4 cellular contexts compared by ENCODE assay signal in the genomic region with DNA sequence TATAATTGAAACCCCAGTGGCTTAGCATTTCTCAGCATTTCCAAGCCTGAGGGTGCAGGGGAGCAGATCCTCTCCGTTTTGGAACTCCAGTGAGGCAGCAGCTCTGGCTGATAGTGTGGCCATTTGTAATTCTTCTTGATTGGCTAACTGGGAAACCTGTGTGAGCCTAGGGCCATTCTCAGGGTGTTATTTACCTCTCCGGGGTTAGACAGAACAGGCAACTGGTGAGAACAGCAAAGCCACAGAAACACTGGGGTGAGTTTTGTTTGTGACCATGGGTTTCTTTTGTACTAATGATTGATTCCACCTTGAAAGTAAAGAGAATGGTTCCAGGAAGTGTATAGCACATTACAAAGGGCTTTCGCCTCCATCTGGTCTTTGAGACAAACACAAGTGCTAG. TPM values are rescaled to one million over a fixed set of nuclear protein-coding genes. Genes with fewer than 3 reads are reported as not detected.
"Had no signal": no experiment of that assay in that cellular context is flagged by ENCODE, and none has a peak within 500 bp of the region (broad histone marks: within the 10 kb centered on the region; RNA-seq: fewer than 3 reads in every experiment).

No MANE protein-coding gene starts in this region.

- ATAC-seq: GM12878 had no signal

- DNase-seq: GDM1, GF-D8 had no signal

- H3K4me3 ChIP-seq: GM12878 had no signal

RNA-seq across cellular contexts. Expression of a gene that starts 2.4 kb away (rescaled TPM):
- total RNA-seq: G401, GM12878 had no signal
- polyA plus RNA-seq: GM12878 had no signal

RNA-seq across cellular contexts. Expression of a gene that starts 21.2 kb away (rescaled TPM):
- total RNA-seq: G401, GM12878 had no signal
- polyA plus RNA-seq: GM12878 had no signal

RNA-seq across cellular contexts. Expression of a gene that starts 25.9 kb away (rescaled TPM):
- total RNA-seq: G401, GM12878 had no signal
- polyA plus RNA-seq: GM12878 had no signal
